ENCODE assay signal across 8 cellular contexts in the genomic region with DNA sequence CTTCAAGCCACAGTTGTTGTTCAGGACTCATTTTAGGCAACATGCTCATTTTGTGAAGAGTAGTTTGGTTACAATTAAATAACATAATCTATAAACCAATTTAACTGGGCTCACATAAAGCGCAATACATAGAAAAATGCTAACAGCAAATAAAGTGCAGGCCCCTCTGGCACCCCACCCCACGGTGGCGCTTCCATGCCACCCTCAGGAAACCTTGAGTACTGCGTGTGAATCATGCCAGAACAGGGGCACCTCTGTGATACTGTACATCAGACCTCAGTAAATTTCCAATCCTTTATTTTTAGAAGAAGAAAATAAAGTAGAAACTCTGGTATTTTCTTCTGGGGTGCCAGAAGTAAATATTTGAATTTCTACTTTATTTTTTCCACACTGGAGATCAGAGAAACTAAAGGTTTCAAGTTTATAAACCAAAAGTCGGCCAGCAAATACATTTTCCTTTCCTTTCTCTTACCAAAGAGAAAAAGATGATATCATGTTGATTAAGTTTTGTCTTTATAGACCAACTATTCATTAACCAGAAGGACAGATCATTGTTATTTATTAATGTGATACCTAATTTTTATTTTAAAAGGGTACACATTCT.
DNase-seq lines count a peak whose midpoint lies in the region; FAIRE-seq and TF ChIP-seq lines count a peak whose summit lies in the region.

No MANE protein-coding gene starts in this region.

- POLR2A ChIA-PET in A673 (lab: Charles Lee; ENCODE audit: low non-redundant PET) = no interaction called here
- POLR2A ChIA-PET in CD8-positive, alpha-beta memory T cell (lab: Charles Lee) = no interaction called here

- H3K27me3 ChIP-seq in A673 (replicated peaks; ENCODE audit: insufficient read depth, low read depth, low read length, poor library complexity) = no peaks in the 10 kb centered on the region
- no peaks in the 10 kb centered on the region for H3K27me3 ChIP-seq in astrocyte (ENCODE audit: insufficient read depth, low read length)
- H3K27me3 ChIP-seq in CD8-positive, alpha-beta memory T cell (ENCODE audit: insufficient read depth, low read length, poor library complexity, severe bottlenecking) = no peaks in the 10 kb centered on the region

- no peak overlapping the region for H3K4me3 Mint-ChIP-seq in astrocyte (ENCODE audit: unreplicated experiment)
- no peak overlapping the region for H3K4me3 Mint-ChIP-seq in CD8-positive, alpha-beta memory T cell

- no peak overlapping the region for H3K27ac Mint-ChIP-seq in astrocyte (ENCODE audit: unreplicated experiment)
- no peak overlapping the region for H3K27ac Mint-ChIP-seq in CD8-positive, alpha-beta memory T cell

- peaks cover 5% of the 10 kb centered on the region for H3K4me1 Mint-ChIP-seq in astrocyte (ENCODE audit: low read depth, unreplicated experiment)
- H3K4me1 Mint-ChIP-seq in CD8-positive, alpha-beta memory T cell = no peaks in the 10 kb centered on the region

- H3K4me3 ChIP-seq in A673 (ENCODE audit: low read depth, low read length, poor library complexity, severe bottlenecking) = no peak overlapping the region
- no peak overlapping the region for H3K4me3 ChIP-seq in NB4 (ENCODE audit: low read depth, low read length)
- no peak overlapping the region for H3K4me3 ChIP-seq in astrocyte (ENCODE audit: insufficient read depth, low read depth, low read length)
- no peak overlapping the region for H3K4me3 ChIP-seq in CD8-positive, alpha-beta memory T cell (ENCODE audit: low read length)

- no peaks in the 10 kb centered on the region for H3K27me3 Mint-ChIP-seq in astrocyte (ENCODE audit: low read depth, unreplicated experiment)
- H3K27me3 Mint-ChIP-seq in CD8-positive, alpha-beta memory T cell = peaks cover 0 to 4% of the 10 kb centered on the region in 2 donors

- H3K9me3 ChIP-seq in A673 (ENCODE audit: low read depth, low read length, poor library complexity, severe bottlenecking) (no peaks in the 10 kb centered on the region), astrocyte (ENCODE audit: insufficient read depth, low read depth, low read length) (no peaks in the 10 kb centered on the region)
- no peaks in the 10 kb centered on the region for H3K9me3 ChIP-seq in CD8-positive, alpha-beta memory T cell (ENCODE audit: low read length)

- H3K4me2 ChIP-seq in astrocyte (ENCODE audit: low read length) = no peak overlapping the region

- no TSS peak for BruUV-seq in A673 (replicated peaks; lab: Mats Ljungman, UMichigan)

- H2AFZ ChIP-seq in astrocyte (ENCODE audit: low read depth, low read length) = no peak overlapping the region

- H3K79me2 ChIP-seq in astrocyte (ENCODE audit: insufficient read depth, low read length) = no peaks in the 10 kb centered on the region

- H4K20me1 ChIP-seq in astrocyte (ENCODE audit: insufficient read depth, low read length) = no peaks in the 10 kb centered on the region

- no peak overlapping the region for H3K9ac ChIP-seq in astrocyte (ENCODE audit: low read length)

- TF ChIP-seq CTCF in A673 (conservative IDR thresholded peaks at IDR 0.05; ENCODE audit: low read depth, low read length) = peak; percentile 93
- peak; percentile 74 for TF ChIP-seq CTCF in NB4 (IDR thresholded peaks at IDR 0.05; ENCODE audit: low read depth, low read length)
- peak; percentile 65 for TF ChIP-seq CTCF in astrocyte (IDR thresholded peaks at IDR 0.05; ENCODE audit: insufficient read depth, low read depth, low read length)

- CTCF ChIA-PET in A673 (lab: Charles Lee) = no interaction called here
- CTCF ChIA-PET in CD8-positive, alpha-beta memory T cell (lab: Charles Lee) = no interaction called here

- H3K36me3 ChIP-seq in A673 (ENCODE audit: insufficient read depth, low read length, poor library complexity, severe bottlenecking) (peaks cover 4% of the 10 kb centered on the region), astrocyte (ENCODE audit: insufficient read depth, low read length) (no peaks in the 10 kb centered on the region)
- no peaks in the 10 kb centered on the region for H3K36me3 ChIP-seq in CD8-positive, alpha-beta memory T cell (ENCODE audit: insufficient read depth, low read length)

- no peak for FAIRE-seq in astrocyte (lab: Jason Lieb, UNC)

- no peak for TF ChIP-seq POLR2A in NB4 (IDR thresholded peaks at IDR 0.05; ENCODE audit: extremely low read depth, insufficient read length)

- H3K9me3 Mint-ChIP-seq in astrocyte (ENCODE audit: unreplicated experiment) = no peaks in the 10 kb centered on the region
- peaks cover 0 to 7% (median 3%) of the 10 kb centered on the region in 5 donors for H3K9me3 Mint-ChIP-seq in CD8-positive, alpha-beta memory T cell

- H3K4me1 ChIP-seq in A673 (ENCODE audit: insufficient read depth, low read length, poor library complexity, severe bottlenecking) = peaks cover 36% of the 10 kb centered on the region
- H3K4me1 ChIP-seq in astrocyte (ENCODE audit: insufficient read depth, low read length) = no peaks in the 10 kb centered on the region
- no peaks in the 10 kb centered on the region for H3K4me1 ChIP-seq in CD8-positive, alpha-beta memory T cell (ENCODE audit: insufficient read depth, low read length)

- intact Hi-C loops in A673 (cut with micrococcal nuclease; ENCODE audit: unreplicated experiment) = loop anchor here (5.0 to 10.0 kb wide), 9 partner anchors 192 to 1369 kb away; partner anchors contain the start of gene SYT1

- H3K27ac ChIP-seq in A673 (ENCODE audit: low read depth, low read length, poor library complexity, severe bottlenecking) (no peak overlapping the region), astrocyte (ENCODE audit: low read depth, low read length) (no peak overlapping the region)
- H3K27ac ChIP-seq in CD8-positive, alpha-beta memory T cell (ENCODE audit: low read depth, low read length) = no peak overlapping the region

- no peaks in the 10 kb centered on the region for H3K36me3 Mint-ChIP-seq in astrocyte (ENCODE audit: low read depth, unreplicated experiment)
- no peaks in the 10 kb centered on the region for H3K36me3 Mint-ChIP-seq in CD8-positive, alpha-beta memory T cell

- DNase-seq in A673 (ENCODE audit: low spot score) (peak; percentile 71), GDM1 (lab: John Stamatoyannopoulos, UW) (peak; percentile 14), HCEC 1CT (peak; percentile 51), NB4 (ENCODE audit: low read depth) (peak; percentile 34), astrocyte (ENCODE audit: low read depth) (no peak), lung microvascular endothelial cell (ENCODE audit: low read depth in 2 of 2) (peak; percentile 42 to 74), NCI-H146 (lab: John Stamatoyannopoulos, UW) (no peak)
- DNase-seq in CD8-positive, alpha-beta memory T cell = no peak

Comparison
In these comparisons a context has a peak if more than half of its experiments do, and no peak if none do; other contexts are left out.
1. DNase-seq: peak in A673 (single experiment), GDM1 (single experiment), HCEC 1CT (single experiment), NB4 (single experiment) and lung microvascular endothelial cell (2 of 2); none in astrocyte (single experiment), NCI-H146 (single experiment) and CD8-positive, alpha-beta memory T cell (0 of 5).
2. Peak in every context shown above with its lines, with median percentiles within 50 percentile points of each other: CTCF ChIP-seq.